In genomic region chr1:30046751-30047150, GRCh38 we compare ENCODE assay signal across 23 cellular contexts.
"Had no signal": no experiment of that assay in that cellular context is flagged by ENCODE, and none has a peak within 500 bp of the region (broad histone marks: within the 10 kb centered on the region; RNA-seq: fewer than 3 reads in every experiment).

No MANE protein-coding gene starts in this region.

- H3K36me3 Mint-ChIP-seq: activated CD4-positive, alpha-beta memory T cell treated with anti-CD3 and anti-CD28 coated beads for 36 hours; activated naive CD8-positive, alpha-beta T cell; brain; T-cell had no signal

- H3K4me1 Mint-ChIP-seq: activated B cell treated with CpG ODN at 0.5 μM for 24 hours; activated CD4-positive, alpha-beta T cell treated with anti-CD3 and anti-CD28 coated beads, Interleukin-2, amount 10 ng/mL, durations not matched to agents 7 days and 5 days; brain had no signal

- ATAC-seq: T-cell had no signal

- H3K9me3 Mint-ChIP-seq: activated T-cell treated with anti-CD3 and anti-CD28 coated beads, Interleukin-2, amount 50 U/mL, for 24 hours had no signal

- H3K4me3 ChIP-seq: SK-N-MC had no signal

- H3K27ac ChIP-seq: KMS-11, SK-N-MC had no signal

- H3K4me3 Mint-ChIP-seq: activated B cell treated with CpG ODN at 0.5 μM for 24 hours; activated CD4-positive, alpha-beta memory T cell treated with anti-CD3 and anti-CD28 coated beads for 36 hours; activated CD4-positive, alpha-beta T cell treated with anti-CD3 and anti-CD28 coated beads, Interleukin-2, amount 10 ng/mL, durations not matched to agents 7 days and 5 days; activated naive CD4-positive, alpha-beta T cell treated with anti-CD3 and anti-CD28 coated beads for 36 hours; activated naive CD8-positive, alpha-beta T cell; activated T-cell treated with anti-CD3 and anti-CD28 coated beads, Interleukin-2, amount 50 U/mL, for 24 hours; activated T-helper 1 cell treated with anti-CD3 and anti-CD28 coated beads, Interleukin-12 subunit alpha, Interleukin-12 subunit beta, Interleukin-2, Interleukin-4 antibody, amounts not matched to agents 30 ng/mL and 10 ng/mL and 1 ng/mL, durations not matched to agents 14 hours and 24 hours and 36 hours; brain; T-cell had no signal

- H3K27me3 Mint-ChIP-seq: activated CD4-positive, alpha-beta T cell treated with anti-CD3 and anti-CD28 coated beads, Interleukin-2, amount 10 ng/mL, durations not matched to agents 7 days and 5 days had no signal

- DNase-seq: activated B cell treated with CpG ODN at 0.5 μM for 24 hours; activated CD4-positive, alpha-beta memory T cell treated with anti-CD3 and anti-CD28 coated beads for 36 hours; activated CD4-positive, alpha-beta T cell treated with anti-CD3 and anti-CD28 coated beads, Interleukin-2, amount 10 ng/mL, durations not matched to agents 7 days and 5 days; activated gamma-delta T cell; activated naive CD4-positive, alpha-beta T cell treated with anti-CD3 and anti-CD28 coated beads for 36 hours; activated T-cell treated with anti-CD3 and anti-CD28 coated beads, Interleukin-2, amount 50 U/mL, for 24 hours; amygdala; MV-4-11; NCI-H1092 treated with DMSO at 0.1 percent for 48 hours; NCI-H1417 treated with DMSO at 0.1 percent for 48 hours; NCI-H1694 treated with DMSO at 0.1 percent for 48 hours; NCI-H2029 treated with DMSO at 0.1 percent for 48 hours; NCI-H345; NCI-H510A; NCI-H526 treated with DMSO at 0.1 percent for 48 hours; T-helper 2 cell; T1000 had no signal

- H3K27ac Mint-ChIP-seq: activated B cell treated with CpG ODN at 0.5 μM for 24 hours; activated CD4-positive, alpha-beta memory T cell treated with anti-CD3 and anti-CD28 coated beads for 36 hours; activated CD4-positive, alpha-beta T cell treated with anti-CD3 and anti-CD28 coated beads, Interleukin-2, amount 10 ng/mL, durations not matched to agents 7 days and 5 days; activated naive CD4-positive, alpha-beta T cell treated with anti-CD3 and anti-CD28 coated beads for 36 hours; activated naive CD8-positive, alpha-beta T cell; activated T-cell treated with anti-CD3 and anti-CD28 coated beads, Interleukin-2, amount 50 U/mL, for 24 hours; activated T-helper 1 cell treated with anti-CD3 and anti-CD28 coated beads, Interleukin-12 subunit alpha, Interleukin-12 subunit beta, Interleukin-2, Interleukin-4 antibody, amounts not matched to agents 30 ng/mL and 10 ng/mL and 1 ng/mL, durations not matched to agents 14 hours and 24 hours and 36 hours; brain; T-cell had no signal
